Comparison of ENCODE assay signal across 11 cellular contexts in genomic region chr11:1260023-1260501, GRCh38. TPM values are rescaled to one million over a fixed set of nuclear protein-coding genes. Genes with fewer than 3 reads are reported as not detected.
A peak's percentile ranks its signal among the peaks of the same experiment; 100 is the strongest.
DNase-seq lines count a peak whose midpoint lies in the region; ATAC-seq and TF ChIP-seq lines count a peak whose summit lies in the region.
"Had no signal": no experiment of that assay in that cellular context is flagged by ENCODE, and none has a peak within 500 bp of the region (broad histone marks: within the 10 kb centered on the region; RNA-seq: fewer than 3 reads in every experiment).

No MANE protein-coding gene starts in this region.

- no peak overlapping the region for H3K27ac ChIP-seq in right cardiac atrium (ENCODE audit: low read length)
- H3K27ac ChIP-seq: C4-2B had no signal

- H3K4me3 ChIP-seq in right cardiac atrium (ENCODE audit: low read length) = no peak overlapping the region

- in situ Hi-C loops in GM13977 (cut with MboI; ENCODE audit: low pct_unique_long_range_greater_than_20kb, low sequenced_read_pairs, unreplicated experiment) = no loop called here

- WGBS in right cardiac atrium = 67% methylated on average over 10 of the region's 10 CpGs

- no peak overlapping the region for H3K4me3 Mint-ChIP-seq in activated CD4-positive, alpha-beta memory T cell treated with anti-CD3 and anti-CD28 coated beads, Interleukin-2, amount 10 ng/mL, durations not matched to agents 7 days and 5 days
- H3K4me3 Mint-ChIP-seq: T-helper 1 cell treated with Interleukin-12 subunit alpha and Interleukin-12 subunit beta and Interleukin-4 antibody, amounts not matched to agents 30 μg/mL and 1 μg/mL, for 36 hours had no signal

- peak; percentile 9 to 50 for ATAC-seq in right cardiac atrium
- ATAC-seq in left ventricle myocardium superior = no peak
- no peak for ATAC-seq in HG02642 (IDR thresholded peaks at IDR 0.05; ENCODE audit: poor library complexity, unreplicated experiment)
- ATAC-seq in HG03280 (IDR thresholded peaks at IDR 0.05; ENCODE audit: unreplicated experiment) = no peak
- no peak for ATAC-seq in HG03135 (IDR thresholded peaks at IDR 0.05; ENCODE audit: unreplicated experiment)

- peaks cover 5% of the 10 kb centered on the region for H3K36me3 Mint-ChIP-seq in activated CD4-positive, alpha-beta memory T cell treated with anti-CD3 and anti-CD28 coated beads, Interleukin-2, amount 10 ng/mL, durations not matched to agents 7 days and 5 days (ENCODE audit: low read depth)

- CTCF ChIA-PET in activated CD4-positive, alpha-beta memory T cell treated with anti-CD3 and anti-CD28 coated beads, Interleukin-2, amount 10 ng/mL, durations not matched to agents 7 days and 5 days (lab: Charles Lee) = no interaction called here

- peaks cover 6% of the 10 kb centered on the region for H3K9me3 Mint-ChIP-seq in activated CD4-positive, alpha-beta memory T cell treated with anti-CD3 and anti-CD28 coated beads, Interleukin-2, amount 10 ng/mL, durations not matched to agents 7 days and 5 days

- no peaks in the 10 kb centered on the region for H3K27me3 Mint-ChIP-seq in activated CD4-positive, alpha-beta memory T cell treated with anti-CD3 and anti-CD28 coated beads, Interleukin-2, amount 10 ng/mL, durations not matched to agents 7 days and 5 days

- H3K27me3 ChIP-seq in right cardiac atrium (ENCODE audit: control insufficient read depth, insufficient read depth) = no peaks in the 10 kb centered on the region

- no peak overlapping the region for H3K27ac Mint-ChIP-seq in activated CD4-positive, alpha-beta memory T cell treated with anti-CD3 and anti-CD28 coated beads, Interleukin-2, amount 10 ng/mL, durations not matched to agents 7 days and 5 days
- H3K27ac Mint-ChIP-seq: T-helper 1 cell treated with Interleukin-12 subunit alpha and Interleukin-12 subunit beta and Interleukin-4 antibody, amounts not matched to agents 30 μg/mL and 1 μg/mL, for 36 hours had no signal

- H3K4me1 ChIP-seq in right cardiac atrium (ENCODE audit: control insufficient read depth, insufficient read depth, low read length) = peaks cover 3% of the 10 kb centered on the region

- no peaks in the 10 kb centered on the region for H3K9me3 ChIP-seq in right cardiac atrium (ENCODE audit: control insufficient read depth, low read length)

- DNase-seq in right cardiac atrium = peak in 2 of 3 donors; percentile 56 to 75
- DNase-seq in left ventricle myocardium superior = no peak
- peak; percentile 44 for DNase-seq in activated CD4-positive, alpha-beta memory T cell treated with anti-CD3 and anti-CD28 coated beads, Interleukin-2, amount 10 ng/mL, durations not matched to agents 7 days and 5 days
- peak; percentile 77 for DNase-seq in iPS-NIHi11 (ENCODE audit: low spot score)
- DNase-seq in GM13977 (ENCODE audit: low spot score) = no peak
- DNase-seq: occipital lobe had no signal

- POLR2A ChIA-PET in activated CD4-positive, alpha-beta memory T cell treated with anti-CD3 and anti-CD28 coated beads, Interleukin-2, amount 10 ng/mL, durations not matched to agents 7 days and 5 days (lab: Charles Lee) = no interaction called here

- no peak for TF ChIP-seq CTCF in GM13977 (IDR thresholded peaks at IDR 0.05; ENCODE audit: extremely low read depth, insufficient read depth, missing control alignments)

- intact Hi-C loops in right cardiac atrium (cut with DNase I) (no loop called here), left ventricle myocardium superior (cut with micrococcal nuclease) (no loop called here)

- H3K4me1 Mint-ChIP-seq in activated CD4-positive, alpha-beta memory T cell treated with anti-CD3 and anti-CD28 coated beads, Interleukin-2, amount 10 ng/mL, durations not matched to agents 7 days and 5 days = peaks cover 15% of the 10 kb centered on the region

RNA-seq across cellular contexts. Expression of gene MUC5B, which starts 37.2 kb away (rescaled TPM):
- total RNA-seq in right cardiac atrium (not detected), left ventricle myocardium superior (not detected)
- polyA plus RNA-seq in right cardiac atrium = under 0.01 TPM
- total RNA-seq in activated CD4-positive, alpha-beta memory T cell treated with anti-CD3 and anti-CD28 coated beads, Interleukin-2, amount 10 ng/mL, durations not matched to agents 7 days and 5 days = not detected
- total RNA-seq: occipital lobe had no signal

RNA-seq across cellular contexts. Expression of gene TOLLIP, which starts 49.4 kb away (rescaled TPM):
- 10 to 100 TPM; 42.2 to 53.6 (median 46.0) TPM for total RNA-seq in right cardiac atrium
- 32.6 TPM for polyA plus RNA-seq in right cardiac atrium
- 50.2 TPM for total RNA-seq in left ventricle myocardium superior
- 10 to 100 TPM; 33.9 to 36.8 TPM for total RNA-seq in activated CD4-positive, alpha-beta memory T cell treated with anti-CD3 and anti-CD28 coated beads, Interleukin-2, amount 10 ng/mL, durations not matched to agents 7 days and 5 days

Comparison
In these comparisons a context has a peak if more than half of its experiments do, and no peak if none do; other contexts are left out.
1. ATAC-seq: peak in right cardiac atrium (2 of 2); none in left ventricle myocardium superior (single experiment), HG02642 (single experiment), HG03280 (single experiment) and HG03135 (single experiment).
2. DNase-seq: peak in right cardiac atrium (2 of 3), activated CD4-positive, alpha-beta memory T cell treated with anti-CD3 and anti-CD28 coated beads, Interleukin-2, amount 10 ng/mL, durations not matched to agents 7 days and 5 days (single experiment) and iPS-NIHi11 (single experiment); none in left ventricle myocardium superior (single experiment) and GM13977 (single experiment).